Comparison of ENCODE assay signal across 18 cellular contexts in genomic region chr6:154824076-154824475, GRCh38.
DNase-seq lines count a peak whose midpoint lies in the region; ATAC-seq and TF ChIP-seq lines count a peak whose summit lies in the region.
"Had no signal": no experiment of that assay in that cellular context is flagged by ENCODE, and none has a peak within 500 bp of the region (broad histone marks: within the 10 kb centered on the region; RNA-seq: fewer than 3 reads in every experiment).

No MANE protein-coding gene starts in this region.

- H3K4me1 ChIP-seq in SK-N-SH (ENCODE audit: control insufficient read depth in 1 of 2, insufficient read depth in 2 of 2, low read depth in 1 of 2, low read length in 1 of 2): peaks cover 0 to 7% of the 10 kb centered on the region in 2 experiments; a peak in 2 of 4 replicates
- no peaks in the 10 kb centered on the region for H3K4me1 ChIP-seq in body of pancreas
- H3K4me1 ChIP-seq: A549 had no signal

- no peak for TF ChIP-seq CTCF in SK-N-SH (IDR thresholded peaks at IDR 0.05)
- TF ChIP-seq CTCF in astrocyte of the spinal cord (IDR thresholded peaks at IDR 0.05; ENCODE audit: low read depth, low read length): no peak
- no peak for TF ChIP-seq CTCF in body of pancreas (IDR thresholded peaks at IDR 0.05)

- peaks cover 14% of the 10 kb centered on the region for H3F3A ChIP-seq in SK-N-SH (replicated peaks; ENCODE audit: insufficient read depth)

- no peak for TF ChIP-seq POLR2A in body of pancreas (IDR thresholded peaks at IDR 0.05)

- DNase-seq in SK-N-SH (no peak), astrocyte of the spinal cord (ENCODE audit: low read depth, low spot score) (peak; percentile 16), lung microvascular endothelial cell (ENCODE audit: low read depth in 2 of 2) (peak; percentile 19 to 51), RKO (ENCODE audit: low spot score) (no peak), NCI-H187 treated with DMSO at 0.1 percent for 48 hours (lab: John Stamatoyannopoulos, UW) (no peak), body of pancreas (no peak)
- DNase-seq: activated naive CD4-positive, alpha-beta T cell treated with anti-CD3 and anti-CD28 coated beads for 36 hours; activated T-cell treated with anti-CD3 and anti-CD28 coated beads, Interleukin-2, amount 50 U/mL, for 48 hours; effector memory CD8-positive, alpha-beta T cell; natural killer cell; NCI-H1105 treated with DMSO at 0.1 percent for 48 hours; NCI-H748 treated with DMSO at 0.1 percent for 48 hours; SHP77 treated with DMSO at 0.1 percent for 48 hours; stimulated activated CD8-positive, alpha-beta memory T cell treated with anti-CD3 and anti-CD28 coated beads, Interleukin-4, amount 100 ng/mL, for 48 hours had no signal

- TF ChIP-seq EP300 in SK-N-SH (IDR thresholded peaks at IDR 0.05; ENCODE audit: borderline replicate concordance in 1 of 2, low read depth in 1 of 2, low read length in 1 of 2) (no peak), Ishikawa (IDR thresholded peaks at IDR 0.05; ENCODE audit: borderline replicate concordance) (no peak)

- H3K79me2 ChIP-seq in SK-N-SH (ENCODE audit: insufficient read depth): peaks cover 39% of the 10 kb centered on the region; the same call in 1 of the 2 replicates

- no peak overlapping the region for H3K9ac ChIP-seq in SK-N-SH
- H3K9ac ChIP-seq: parathyroid adenoma had no signal

- WGBS in SK-N-SH (ENCODE audit: low lambda C conversion rate): 45% methylated on average over 4 of the region's 4 CpGs
- WGBS in body of pancreas, 2 donors: 6 to 19% methylated on average over 4 of the region's 4 CpGs

- no peak overlapping the region for H2AFZ ChIP-seq in SK-N-SH (ENCODE audit: low read depth)
- H2AFZ ChIP-seq: parathyroid adenoma had no signal

- 0 out of 3 replicates have a peak, but pooled peaks have one; percentile 39 for ATAC-seq in SK-N-SH treated with all-trans-retinoic acid at 6 μM for 48 hours
- no peak for ATAC-seq in body of pancreas
- ATAC-seq: effector memory CD8-positive, alpha-beta T cell; natural killer cell had no signal

- H3K9me2 ChIP-seq in SK-N-SH: no peaks in the 10 kb centered on the region; the same call in 1 of the 2 replicates

- H3K4me3 ChIP-seq in SK-N-SH (ENCODE audit: low read depth in 2 of 2, low read length in 1 of 2) (no peak overlapping the region), astrocyte of the spinal cord (ENCODE audit: low read depth, low read length) (no peak overlapping the region), body of pancreas (no peak overlapping the region)
- H3K4me3 ChIP-seq: A549 had no signal

- H3K9me3 ChIP-seq in SK-N-SH: no peaks in the 10 kb centered on the region
- no peaks in the 10 kb centered on the region for H3K9me3 ChIP-seq in body of pancreas
- H3K9me3 ChIP-seq: A549 had no signal

- in situ Hi-C loops in astrocyte of the spinal cord (cut with HindIII; ENCODE audit: low sequenced_read_pairs): no loop called here

- CTCF ChIA-PET in SK-N-SH (lab: Yijun Ruan, JAX): no interaction called here

- H3K27me3 ChIP-seq in SK-N-SH (ENCODE audit: insufficient read depth) (no peaks in the 10 kb centered on the region), body of pancreas (no peaks in the 10 kb centered on the region)

- H4K20me1 ChIP-seq in SK-N-SH (ENCODE audit: insufficient read depth): peaks cover 9% of the 10 kb centered on the region; the same call in 1 of the 2 replicates

- H3K36me3 ChIP-seq in SK-N-SH (replicated peaks in 1 of 2; ENCODE audit: control insufficient read depth in 1 of 2, insufficient read depth in 2 of 2, low read length in 1 of 2) (peaks cover 84 to 95% of the 10 kb centered on the region in 2 experiments), body of pancreas (replicated peaks in 1 of 2; ENCODE audit: insufficient read depth in 1 of 2, low read depth in 2 of 2) (peaks cover 0 to 12% of the 10 kb centered on the region in 2 donors)

- intact Hi-C loops in body of pancreas (cut with DNase I): no loop called here

- H3K27ac ChIP-seq in SK-N-SH (ENCODE audit: low read depth in 2 of 2, low read length in 1 of 2): no peak overlapping the region
- no peak overlapping the region for H3K27ac ChIP-seq in body of pancreas
- H3K27ac ChIP-seq: A549, parathyroid adenoma had no signal

- POLR2A ChIA-PET in SK-N-SH (lab: Yijun Ruan, JAX): no interaction called here

- no peak for TF ChIP-seq RAD21 in SK-N-SH (IDR thresholded peaks at IDR 0.05; ENCODE audit: low read length)
- TF ChIP-seq RAD21 in Ishikawa (IDR thresholded peaks at IDR 0.05; ENCODE audit: low read depth): no peak

- no peak overlapping the region for H3K4me2 ChIP-seq in SK-N-SH
- H3K4me2 ChIP-seq: A549 had no signal

TF ChIP-seq in SK-N-SH treated with all-trans-retinoic acid at 6 μM for 48 hours, 23 proteins besides CTCF, POLR2A, EP300 and RAD21 (continues in another document):
- TF ChIP-seq RARB (CRISPR knock-in tag; IDR thresholded peaks at IDR 0.05) (no peak), POU6F1 (CRISPR knock-in tag; IDR thresholded peaks at IDR 0.05; ENCODE audit: borderline replicate concordance, low read depth) (no peak)

TF ChIP-seq in SK-N-SH, 30 proteins besides CTCF, POLR2A, EP300 and RAD21:
- TF ChIP-seq TAF1 (IDR thresholded peaks at IDR 0.05; ENCODE audit: borderline replicate concordance, low read depth, low read length) (no peak), SIN3A (IDR thresholded peaks at IDR 0.05; ENCODE audit: borderline replicate concordance, low read depth, low read length) (no peak)

TF ChIP-seq in Ishikawa, 13 proteins besides CTCF, POLR2A, EP300 and RAD21:
- TF ChIP-seq NFIC (IDR thresholded peaks at IDR 0.05): peak; percentile 37; the same call in 1 of the 2 replicates
- TF ChIP-seq USF1 (IDR thresholded peaks at IDR 0.05): no peak

Comparison
In these comparisons a context has a peak if more than half of its experiments do, and no peak if none do; other contexts are left out.
1. DNase-seq: peak in astrocyte of the spinal cord (single experiment) and lung microvascular endothelial cell (2 of 2); none in SK-N-SH (single experiment), RKO (single experiment), NCI-H187 treated with DMSO at 0.1 percent for 48 hours (single experiment) and body of pancreas (0 of 4).